8 cellular contexts compared by ENCODE assay signal in genomic region chr3:4350789-4351163, GRCh38. TPM values are rescaled to one million over a fixed set of nuclear protein-coding genes. Genes with fewer than 3 reads are reported as not detected.
DNase-seq lines count a peak whose midpoint lies in the region; ATAC-seq, FAIRE-seq and TF ChIP-seq lines count a peak whose summit lies in the region.

No MANE protein-coding gene starts in this region.

- peak overlapping the region; percentile 4; the same call in 1 of the 2 replicates for H3K4me3 ChIP-seq in K562

- peak overlapping the region; percentile 73 for H3K4me2 ChIP-seq in K562 (ENCODE audit: insufficient read depth, low read length)

- WGBS in K562 (ENCODE audit: insufficient coverage, low coverage, missing lambda C conversion rate): 0% methylated on average over 2 of the region's 2 CpGs

- CTCF ChIA-PET in K562 (lab: Yijun Ruan, JAX; ENCODE audit: low intra/inter-chr PET ratio): interaction anchor here (0.6 to 2.4 kb wide), 7 partner anchors 161 to 504 kb away, joined by 3 to 27 read pairs (median 5); no protein-coding TSS in a partner anchor

- H4K20me1 ChIP-seq in K562 (replicated peaks; ENCODE audit: control insufficient read depth, insufficient read depth, low read length): no peaks in the 10 kb centered on the region

- DNase-seq in NCI-H510A treated with DMSO at 0.1 percent for 48 hours (lab: John Stamatoyannopoulos, UW): peak; percentile 23
- no peak for DNase-seq in NCI-H510A (lab: John Stamatoyannopoulos, UW)
- peak; percentile 63 for DNase-seq in MV-4-11 (lab: John Stamatoyannopoulos, UW)
- peak; percentile 16 for DNase-seq in T follicular helper cell (ENCODE audit: low read depth)
- DNase-seq in K562 (ENCODE audit: extremely low read depth in 1 of 4, low spot score in 3 of 4): peak; percentile 69 to 87 (median 76)
- DNase-seq in inferior parietal cortex (ENCODE audit: extremely low spot score): peak; percentile 85
- peak; percentile 54 for DNase-seq in stimulated activated CD4-positive, alpha-beta T cell treated with anti-CD3 and anti-CD28 coated beads, Interleukin-15, amount 100 ng/mL, for 24 hours

- POLR2A ChIA-PET in K562 (lab: Yijun Ruan, JAX): interaction anchor here (0.6 to 2.1 kb wide), 13 partner anchors 9 to 324 kb away, joined by 3 to 27 read pairs (median 4); partner anchors contain the start of gene ITPR1

- TF ChIP-seq CTCF in K562 (IDR thresholded peaks at IDR 0.05 in 2 of 3, conservative IDR thresholded peaks at IDR 0.05 in 1 of 3; ENCODE audit: insufficient read depth in 2 of 3, low read depth in 1 of 3, low read length in 3 of 3): peak; percentile 77 to 94 (median 89)

- intact Hi-C loops in K562 (cut with micrococcal nuclease): loop anchor here (1.0 to 10.0 kb wide), 7 partner anchors 114 to 707 kb away; partner anchors contain the start of genes ITPR1 and SUMF1

- H3K9me1 ChIP-seq in K562 (ENCODE audit: control insufficient read depth, insufficient read depth, low read length): no peaks in the 10 kb centered on the region

- in situ Hi-C loops in K562 (cut with MboI): loop anchor here (5.0 kb wide), 1 partner anchor 292 kb away; no protein-coding TSS in a partner anchor

- H3K9me3 ChIP-seq in K562 (replicated peaks; ENCODE audit: control insufficient read depth, insufficient read depth, low read depth, low read length): no peaks in the 10 kb centered on the region

- no peaks in the 10 kb centered on the region for H3K27me3 ChIP-seq in K562 (ENCODE audit: control insufficient read depth in 2 of 2, insufficient read depth in 2 of 2, low read length in 2 of 2)

- TF ChIP-seq POLR2A in K562 (conservative IDR thresholded peaks at IDR 0.05): no peak

- no peaks in the 10 kb centered on the region for H3K36me3 ChIP-seq in K562 (ENCODE audit: control insufficient read depth, insufficient read depth, low read length)

- ATAC-seq in HG02571 (IDR thresholded peaks at IDR 0.05; ENCODE audit: unreplicated experiment) (peak; percentile 77), K562 (peak; percentile 88)

- TF ChIP-seq RAD21 in K562 (CRISPR knock-in tag; conservative IDR thresholded peaks at IDR 0.05 in 1 of 2, IDR thresholded peaks at IDR 0.05 in 1 of 2): peak; percentile 84 to 88

- H3K4me1 ChIP-seq in K562 (replicated peaks in 1 of 2; ENCODE audit: control insufficient read depth in 2 of 2, insufficient read depth in 2 of 2, low read length in 2 of 2): peaks cover 0 to 19% of the 10 kb centered on the region in 2 experiments; a peak in 4 of 5 replicates

- peak overlapping the region; percentile 82 for H3K27ac ChIP-seq in K562 (ENCODE audit: extremely low read depth, low read depth, low read length)

- no peak for TF ChIP-seq EP300 in K562 (IDR thresholded peaks at IDR 0.05; ENCODE audit: low read length)

- H2AFZ ChIP-seq in K562 (ENCODE audit: low read depth, low read length): peak overlapping the region; percentile 73; the same call in 1 of the 2 replicates

- H3K79me2 ChIP-seq in K562 (ENCODE audit: control insufficient read depth, insufficient read depth, low read length): no peaks in the 10 kb centered on the region

- peak; percentile 80 for FAIRE-seq in K562 (lab: Jason Lieb, UNC)

- peak overlapping the region in 1 of 2 experiments; percentile 67; a peak in 2 of 4 replicates for H3K9ac ChIP-seq in K562 (ENCODE audit: insufficient read depth in 1 of 2, low read depth in 2 of 2, low read length in 2 of 2)

- no TSS peak for BruUV-seq in K562 (replicated peaks; lab: Mats Ljungman, UMichigan)

TF ChIP-seq in K562, 482 proteins besides CTCF, POLR2A, EP300 and RAD21 (continues in another document):
- TF ChIP-seq, protein P1, sequence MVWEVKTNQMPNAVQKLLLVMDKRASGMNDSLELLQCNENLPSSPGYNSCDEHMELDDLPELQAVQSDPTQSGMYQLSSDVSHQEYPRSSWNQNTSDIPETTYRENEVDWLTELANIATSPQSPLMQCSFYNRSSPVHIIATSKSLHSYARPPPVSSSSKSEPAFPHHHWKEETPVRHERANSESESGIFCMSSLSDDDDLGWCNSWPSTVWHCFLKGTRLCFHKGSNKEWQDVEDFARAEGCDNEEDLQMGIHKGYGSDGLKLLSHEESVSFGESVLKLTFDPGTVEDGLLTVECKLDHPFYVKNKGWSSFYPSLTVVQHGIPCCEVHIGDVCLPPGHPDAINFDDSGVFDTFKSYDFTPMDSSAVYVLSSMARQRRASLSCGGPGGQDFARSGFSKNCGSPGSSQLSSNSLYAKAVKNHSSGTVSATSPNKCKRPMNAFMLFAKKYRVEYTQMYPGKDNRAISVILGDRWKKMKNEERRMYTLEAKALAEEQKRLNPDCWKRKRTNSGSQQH (CRISPR knock-in tag; IDR thresholded peaks at IDR 0.05): no peak
- no peak for TF ChIP-seq ZNF347 (CRISPR knock-in tag; IDR thresholded peaks at IDR 0.05; ENCODE audit: low read depth)
- TF ChIP-seq SP1 (CRISPR knock-in tag; IDR thresholded peaks at IDR 0.05): no peak
- TF ChIP-seq CREB1 (IDR thresholded peaks at IDR 0.05): no peak
- TF ChIP-seq CREB1 (CRISPR knock-in tag; IDR thresholded peaks at IDR 0.05): no peak
- no peak for TF ChIP-seq YBX1 (IDR thresholded peaks at IDR 0.05)
- no peak for TF ChIP-seq U2AF1 (optimal IDR thresholded peaks at IDR 0.05; ENCODE audit: low read depth, low read length)
- no peak for TF ChIP-seq ZNF280A (IDR thresholded peaks at IDR 0.05; ENCODE audit: low read depth, partially characterized antibody)
- TF ChIP-seq KAT2B (IDR thresholded peaks at IDR 0.05; ENCODE audit: low read depth, low read length): no peak
- no peak for TF ChIP-seq TFAP4 (CRISPR knock-in tag; IDR thresholded peaks at IDR 0.05; ENCODE audit: borderline replicate concordance)
- TF ChIP-seq ZNF197 (CRISPR knock-in tag; IDR thresholded peaks at IDR 0.05; ENCODE audit: low read depth): no peak
- TF ChIP-seq ZNF23 (CRISPR knock-in tag; IDR thresholded peaks at IDR 0.05): no peak
- TF ChIP-seq HLTF (IDR thresholded peaks at IDR 0.05): no peak
- no peak; the same call in 1 of the 2 replicates for TF ChIP-seq JUND (IDR thresholded peaks at IDR 0.05; ENCODE audit: borderline replicate concordance, low read depth, low read length)
- TF ChIP-seq JUND (tag; IDR thresholded peaks at IDR 0.05; ENCODE audit: borderline replicate concordance, low read depth, low read length): no peak
- TF ChIP-seq RBM39 (optimal IDR thresholded peaks at IDR 0.05; ENCODE audit: low read depth, low read length): no peak
- no peak for TF ChIP-seq MEF2D (tag; conservative IDR thresholded peaks at IDR 0.05; ENCODE audit: low read depth)
- 0 out of 2 replicates have a peak, but pooled peaks have one; percentile 67 for TF ChIP-seq HDGF (IDR thresholded peaks at IDR 0.05)
- peak; percentile 78 to 79 for TF ChIP-seq MLLT1 (IDR thresholded peaks at IDR 0.05)
- TF ChIP-seq RFX1 (IDR thresholded peaks at IDR 0.05): no peak

RNA-seq across cellular contexts. Expression of gene SETMAR, which starts 47.6 kb away (rescaled TPM):
- 23.2 and 32.3 TPM in 2 replicates for total RNA-seq in K562 (2011; cell fraction: chromatin; rRNA removed; ENCODE audit: low replicate concordance)
- total RNA-seq in K562 (2011; cell fraction: nucleolus; rRNA removed): 22.8 and 27.4 TPM in 2 replicates
- 35.6 and 42.7 TPM in 2 replicates for total RNA-seq in K562 (2011; cell fraction: nucleoplasm; rRNA removed)
- total RNA-seq in K562 (2014; rRNA removed) (12.4 and 21.7 TPM in 2 replicates), K562 (2014; rRNA removed; fragmentation: Illumina TruSeq; extraction: Trizol) (22.6 and 22.9 TPM in 2 replicates), K562 (2015; rRNA removed; fragmentation: Illumina TruSeq; extraction: Trizol) (22.5 and 24.7 TPM in 2 replicates), K562 (2021) (17.4 and 18.0 TPM in 2 replicates)
- polyA plus RNA-seq in K562 (2011; rRNA removed) (16.7 and 22.9 TPM in 2 replicates), K562 (2014; fragmentation: Illumina TruSeq; extraction: Trizol) (21.5 and 25.1 TPM in 2 replicates), K562 (2014; fragmentation: Nextera tagmentation; extraction: Ambion mirVana) (10 to 100 TPM in 1 of 2 experiments, 1 to 10 TPM in 1; 5.5 to 10.2 TPM), K562 (2014; rRNA removed) (17.6 and 18.2 TPM in 2 replicates)
- polyA plus RNA-seq in K562 (2011; cell fraction: cytosol; rRNA removed): 10.5 and 12.2 TPM in 2 replicates
- 17.9 and 25.1 TPM in 2 replicates for polyA plus RNA-seq in K562 (2011; cell fraction: nucleus; rRNA removed)
- polyA plus RNA-seq in K562 (2012): 14.3 and 17.4 TPM in 2 replicates
- 33.2 and 34.4 TPM in 2 replicates for polyA minus RNA-seq in K562 (2011; rRNA and poly(A)+ RNA removed)
- 5.0 and 9.4 TPM in 2 replicates for polyA minus RNA-seq in K562 (2011; cell fraction: cytosol; rRNA and poly(A)+ RNA removed)
- 28.7 and 31.2 TPM in 2 replicates for polyA minus RNA-seq in K562 (2011; cell fraction: nucleus; rRNA and poly(A)+ RNA removed)
